In genomic region chr17:74453665-74454196, GRCh38 we compare ENCODE assay signal across 8 cellular contexts.
A peak's percentile ranks its signal among the peaks of the same experiment; 100 is the strongest.
DNase-seq lines count a peak whose midpoint lies in the region; ATAC-seq lines count a peak whose summit lies in the region.

No MANE protein-coding gene starts in this region.

- peaks cover 14% of the 10 kb centered on the region for H3K4me1 ChIP-seq in adipocyte (ENCODE audit: control insufficient read depth, insufficient read depth, low read length)

- H3K4me3 ChIP-seq in adipocyte (ENCODE audit: low read length) (peak overlapping the region; percentile 66), iPS-18c (ENCODE audit: insufficient read depth, low read depth, low read length) (peak overlapping the region; percentile 55)

- H3K36me3 ChIP-seq in adipocyte (ENCODE audit: control insufficient read depth, insufficient read depth, low read length, severe bottlenecking) = no peaks in the 10 kb centered on the region

- DNase-seq in D341Med (ENCODE audit: low spot score) = peak; percentile 100
- DNase-seq in NCI-H446 treated with DMSO at 0.1 percent for 48 hours (lab: John Stamatoyannopoulos, UW) = peak; percentile 28
- peak; percentile 88 for DNase-seq in adipocyte (ENCODE audit: low read depth)
- DNase-seq in stimulated activated CD4-positive, alpha-beta T cell treated with anti-CD3 and anti-CD28 coated beads, Interleukin-4, amount 100 ng/mL, for 24 hours = peak; percentile 67
- no peak for DNase-seq in NCI-H748 treated with DMSO at 0.1 percent for 48 hours (lab: John Stamatoyannopoulos, UW)

- ATAC-seq in GM21786 (IDR thresholded peaks at IDR 0.05; ENCODE audit: unreplicated experiment) = peak; percentile 14
- ATAC-seq in GM18520 (IDR thresholded peaks at IDR 0.05; ENCODE audit: unreplicated experiment) = no peak

- peak overlapping the region; percentile 80 for H3K9ac ChIP-seq in adipocyte (ENCODE audit: low read length)

- peaks cover 6% of the 10 kb centered on the region for H3K27me3 ChIP-seq in adipocyte (replicated peaks; ENCODE audit: control insufficient read depth, insufficient read depth, low read length)

- no peaks in the 10 kb centered on the region for H3K9me3 ChIP-seq in adipocyte (ENCODE audit: control insufficient read depth, low read length)
- no peaks in the 10 kb centered on the region for H3K9me3 ChIP-seq in iPS-18c (ENCODE audit: control insufficient read depth, insufficient read depth, low read length)
